In the genomic region with DNA sequence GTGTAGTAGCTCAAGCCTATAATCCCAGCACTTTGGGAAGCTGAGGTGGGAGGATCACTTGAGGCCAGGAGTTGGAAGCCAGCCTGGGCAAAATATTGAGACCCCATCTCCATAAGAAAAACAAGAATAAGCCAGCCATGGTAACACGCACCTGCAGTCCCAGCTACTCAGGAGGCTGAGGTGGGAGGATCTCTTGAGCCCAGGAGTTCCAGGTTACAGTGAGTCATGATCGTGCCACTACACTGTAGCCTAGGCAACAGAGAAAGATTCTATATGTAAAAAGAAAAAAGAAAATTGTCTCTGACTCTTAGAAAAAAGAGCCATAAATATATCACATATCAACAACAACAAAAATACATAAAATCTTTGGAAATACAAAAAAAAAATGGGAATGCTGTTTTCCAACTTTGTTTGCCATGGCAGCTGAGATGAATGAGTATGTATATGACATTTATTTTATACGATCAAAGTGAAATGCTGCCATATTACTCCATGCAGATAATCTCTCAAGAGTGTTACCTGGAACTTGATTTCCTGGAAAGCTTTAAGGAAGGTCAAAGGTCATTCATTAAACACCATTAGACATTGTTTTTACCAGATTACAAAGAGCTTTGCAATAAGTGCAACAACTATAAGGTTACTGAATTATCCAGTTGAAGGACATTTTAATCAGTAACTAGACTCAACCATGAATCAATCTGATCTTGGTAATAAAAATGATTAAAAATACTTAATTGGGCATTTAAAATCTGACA, we compare ENCODE assay signal across 18 cellular contexts. TPM values are rescaled to one million over a fixed set of nuclear protein-coding genes. Genes with fewer than 3 reads are reported as not detected.
DNase-seq lines count a peak whose midpoint lies in the region; ATAC-seq and TF ChIP-seq lines count a peak whose summit lies in the region.
"Had no signal": no experiment of that assay in that cellular context is flagged by ENCODE, and none has a peak within 500 bp of the region (broad histone marks: within the 10 kb centered on the region; RNA-seq: fewer than 3 reads in every experiment).

No MANE protein-coding gene starts in this region.

- H3K27me3 ChIP-seq in adrenal gland (no peaks in the 10 kb centered on the region), A673 (replicated peaks; ENCODE audit: insufficient read depth, low read depth, low read length, poor library complexity) (no peaks in the 10 kb centered on the region)
- H3K27me3 ChIP-seq: BLaER1 had no signal

- no peak for TF ChIP-seq POLR2A in adrenal gland (IDR thresholded peaks at IDR 0.05)

- DNase-seq in DMS53 (lab: John Stamatoyannopoulos, UW) (peak; percentile 63), DMS53 treated with DMSO at 0.1 percent for 48 hours (lab: John Stamatoyannopoulos, UW; ENCODE audit: unreplicated experiment) (no peak), adrenal gland (no peak), left kidney (ENCODE audit: low read depth, low spot score) (peak; percentile 39), A673 (ENCODE audit: low spot score) (no peak), DMS79 treated with DMSO at 0.1 percent for 48 hours (lab: John Stamatoyannopoulos, UW) (no peak)
- DNase-seq: AML-193, Calu3, DMS 273 treated with DMSO at 0.1 percent for 48 hours, DND-41, GF-D8 had no signal

- CTCF ChIA-PET in A673 (lab: Charles Lee) = no interaction called here

- H3K4me3 ChIP-seq in adrenal gland = no peak overlapping the region
- no peak overlapping the region for H3K4me3 ChIP-seq in A673 (ENCODE audit: low read depth, low read length, poor library complexity, severe bottlenecking)
- H3K4me3 ChIP-seq: BLaER1 had no signal

- intact Hi-C loops in adrenal gland (cut with DNase I) = no loop called here
- intact Hi-C loops in A673 (cut with micrococcal nuclease; ENCODE audit: unreplicated experiment) = no loop called here

- 91 to 94% (median 93%) methylated on average over 3 of the region's 3 CpGs for WGBS in adrenal gland, 4 donors

- no peaks in the 10 kb centered on the region for H3K9me3 ChIP-seq in adrenal gland (replicated peaks in 1 of 3)
- no peaks in the 10 kb centered on the region for H3K9me3 ChIP-seq in A673 (ENCODE audit: low read depth, low read length, poor library complexity, severe bottlenecking)
- H3K9me3 ChIP-seq: BLaER1 had no signal

- POLR2A ChIA-PET in A673 (lab: Charles Lee; ENCODE audit: low non-redundant PET) = interaction anchor here (0.6 kb wide), 1 partner anchor 954 kb away, joined by 3 read pairs; no protein-coding TSS in a partner anchor

- no peaks in the 10 kb centered on the region for H3K36me3 ChIP-seq in adrenal gland (replicated peaks in 1 of 2)
- no peaks in the 10 kb centered on the region for H3K36me3 ChIP-seq in A673 (ENCODE audit: insufficient read depth, low read length, poor library complexity, severe bottlenecking)
- H3K36me3 ChIP-seq: BLaER1 had no signal

- no peak for ATAC-seq in HG03432 (IDR thresholded peaks at IDR 0.05; ENCODE audit: unreplicated experiment)
- ATAC-seq: HCT116 had no signal

- H3K4me1 ChIP-seq in adrenal gland (replicated peaks in 1 of 2) = peaks cover 16 to 18% of the 10 kb centered on the region in 2 donors
- no peaks in the 10 kb centered on the region for H3K4me1 ChIP-seq in A673 (ENCODE audit: insufficient read depth, low read length, poor library complexity, severe bottlenecking)

- BruUV-seq in A673 (replicated peaks; lab: Mats Ljungman, UMichigan) = no TSS peak

- H3K27ac ChIP-seq in adrenal gland (peak overlapping the region in 4 of 5 donors; percentile 8 to 63 (median 52)), A673 (ENCODE audit: low read depth, low read length, poor library complexity, severe bottlenecking) (no peak overlapping the region)
- H3K27ac ChIP-seq: 22Rv1, BLaER1, KMS-11 had no signal

- TF ChIP-seq CTCF in adrenal gland (IDR thresholded peaks at IDR 0.05) (no peak), A673 (conservative IDR thresholded peaks at IDR 0.05; ENCODE audit: low read depth, low read length) (no peak)

RNA-seq across cellular contexts. Expression of gene DAPL1, which starts 19.7 kb away (rescaled TPM):
- total RNA-seq in adrenal gland (100 to 1,000 TPM in 1 of 8 donors, 10 to 100 TPM in 7; 22.3 to 151 (median 42.8) TPM), A673 (2021) (0.80 and 1.4 TPM in 2 replicates)
- 100 to 1,000 TPM in 1 of 3 donors, 10 to 100 TPM in 2; 17.6 to 177 (median 33.8) TPM for polyA plus RNA-seq in adrenal gland
- total RNA-seq: Calu3, HT1080 had no signal
- polyA plus RNA-seq: IgD-negative memory B cell had no signal

Comparison
In these comparisons a context has a peak if more than half of its experiments do, and no peak if none do; other contexts are left out.
1. DNase-seq: peak in DMS53 (single experiment) and left kidney (single experiment); none in DMS53 treated with DMSO at 0.1 percent for 48 hours (single experiment), adrenal gland (0 of 7), A673 (single experiment) and DMS79 treated with DMSO at 0.1 percent for 48 hours (single experiment).